ENCODE assay signal across 8 cellular contexts in the genomic region with DNA sequence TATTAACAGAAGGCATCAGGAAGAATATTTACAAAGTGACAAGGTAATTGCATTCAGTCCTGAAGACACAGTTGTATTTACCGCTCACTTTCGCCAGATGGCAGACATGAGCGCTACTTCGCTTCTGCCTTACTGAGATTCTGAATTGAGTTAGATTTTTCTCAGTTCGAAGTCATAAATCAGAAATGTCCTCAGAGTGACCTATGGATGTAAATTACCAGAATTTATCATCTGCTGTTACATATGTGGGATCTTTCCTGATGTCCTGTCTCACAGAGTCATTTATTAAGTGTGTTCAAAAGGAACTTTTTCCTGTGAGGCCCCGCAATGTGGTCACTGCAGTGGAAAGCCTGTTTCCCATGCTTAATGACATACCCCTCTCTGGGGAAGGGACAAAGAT.
DNase-seq lines count a peak whose midpoint lies in the region; TF ChIP-seq lines count a peak whose summit lies in the region.

No MANE protein-coding gene starts in this region.

- H3K36me3 ChIP-seq in HAP-1 (replicated peaks) (no peaks in the 10 kb centered on the region), MG63 (no peaks in the 10 kb centered on the region), endodermal cell (ENCODE audit: control insufficient read depth, insufficient read depth, low read length) (no peaks in the 10 kb centered on the region), suprapubic skin (no peaks in the 10 kb centered on the region)

- no peak overlapping the region for H3K4me3 ChIP-seq in HAP-1
- H3K4me3 ChIP-seq in MG63 = no peak overlapping the region
- H3K4me3 ChIP-seq in endodermal cell (ENCODE audit: low read length) = no peak overlapping the region
- H3K4me3 ChIP-seq in suprapubic skin = no peak overlapping the region

- H3K9ac ChIP-seq in endodermal cell (ENCODE audit: extremely low read depth, low read length, poor library complexity, severe bottlenecking) = no peak overlapping the region

- no peak overlapping the region for H3K4me3 Mint-ChIP-seq in endodermal cell

- H3K36me3 Mint-ChIP-seq in endodermal cell (ENCODE audit: low read depth) = no peaks in the 10 kb centered on the region

- no peaks in the 10 kb centered on the region for H3K27me3 Mint-ChIP-seq in endodermal cell (ENCODE audit: insufficient read depth)

- H3K9me3 ChIP-seq in HAP-1 (no peaks in the 10 kb centered on the region), MG63 (no peaks in the 10 kb centered on the region), endodermal cell (ENCODE audit: control insufficient read depth, low read length) (no peaks in the 10 kb centered on the region), suprapubic skin (no peaks in the 10 kb centered on the region)

- H3K4me1 ChIP-seq in HAP-1 = no peaks in the 10 kb centered on the region
- no peaks in the 10 kb centered on the region for H3K4me1 ChIP-seq in endodermal cell (ENCODE audit: control insufficient read depth, insufficient read depth, low read length)
- H3K4me1 ChIP-seq in suprapubic skin = peaks cover 8% of the 10 kb centered on the region

- in situ Hi-C loops in HAP-1 (cut with MboI; ENCODE audit: low sequenced_read_pairs) = no loop called here

- TF ChIP-seq EP300 in suprapubic skin (IDR thresholded peaks at IDR 0.05) = no peak

- no peaks in the 10 kb centered on the region for H3K4me1 Mint-ChIP-seq in endodermal cell

- no peak for TF ChIP-seq POLR2A in suprapubic skin (IDR thresholded peaks at IDR 0.05)

- H3K9me3 Mint-ChIP-seq in endodermal cell = no peaks in the 10 kb centered on the region

- H3K27me3 ChIP-seq in HAP-1 (ENCODE audit: low read depth) (peaks cover 5% of the 10 kb centered on the region; the same call in 1 of the 2 replicates), MG63 (no peaks in the 10 kb centered on the region), endodermal cell (ENCODE audit: control insufficient read depth, insufficient read depth, low read length, poor library complexity, severe bottlenecking) (no peaks in the 10 kb centered on the region), suprapubic skin (no peaks in the 10 kb centered on the region)

- peak; percentile 67 for DNase-seq in activated CD8-positive, alpha-beta memory T cell treated with anti-CD3 and anti-CD28 coated beads for 24 hours
- DNase-seq in activated CD8-positive, alpha-beta memory T cell treated with anti-CD3 and anti-CD28 coated beads, Interleukin-2, amount 50 U/mL, for 48 hours = no peak
- DNase-seq in HAP-1 (ENCODE audit: low spot score in 2 of 2) (peak; percentile 54 to 67), MG63 (peak; percentile 12), endodermal cell (peak; percentile 78), midbrain (lab: John Stamatoyannopoulos, UW) (peak; percentile 58), suprapubic skin (ENCODE audit: low spot score in 2 of 2) (no peak)
- DNase-seq in activated CD4-positive, CD25-positive, alpha-beta regulatory T cell treated with anti-CD3 and anti-CD28 coated beads, Interleukin-2, amount 50 U/mL, for 72 hours = peak; percentile 49

- 16 to 24% methylated on average over 5 to 6 of the region's 6 CpGs for WGBS in endodermal cell (ENCODE audit: insufficient coverage in 1 of 2, insufficient read length in 1 of 2), 2 experiments
- WGBS in suprapubic skin = 23% methylated on average over 6 of the region's 6 CpGs

- no peak overlapping the region for H3K27ac Mint-ChIP-seq in endodermal cell

- TF ChIP-seq CTCF in endodermal cell (conservative IDR thresholded peaks at IDR 0.05) (peak; percentile 87), suprapubic skin (IDR thresholded peaks at IDR 0.05) (peak; percentile 24 to 75)

- no peak overlapping the region for H3K27ac ChIP-seq in endodermal cell (ENCODE audit: low read depth, low read length)
- no peak overlapping the region for H3K27ac ChIP-seq in suprapubic skin

Comparison
In these comparisons a context has a peak if more than half of its experiments do, and no peak if none do; other contexts are left out.
1. DNase-seq: peak in activated CD8-positive, alpha-beta memory T cell treated with anti-CD3 and anti-CD28 coated beads for 24 hours (single experiment), HAP-1 (2 of 2), MG63 (single experiment), activated CD4-positive, CD25-positive, alpha-beta regulatory T cell treated with anti-CD3 and anti-CD28 coated beads, Interleukin-2, amount 50 U/mL, for 72 hours (single experiment), endodermal cell (single experiment) and midbrain (single experiment); none in activated CD8-positive, alpha-beta memory T cell treated with anti-CD3 and anti-CD28 coated beads, Interleukin-2, amount 50 U/mL, for 48 hours (single experiment) and suprapubic skin (0 of 2).